Comparison of ENCODE assay signal across 1 cellular context in genomic region chr3:174466471-174467054, GRCh38.
TF ChIP-seq lines count a peak whose summit lies in the region.

No MANE protein-coding gene starts in this region.

TF ChIP-seq in WTC11, 78 proteins besides CTCF, POLR2A, EP300 and RAD21 (continued from another document):
- no peak for TF ChIP-seq ATF6 (CRISPR knock-in tag; IDR thresholded peaks at IDR 0.05)
- no peak for TF ChIP-seq RORB (CRISPR knock-in tag; IDR thresholded peaks at IDR 0.05)
- TF ChIP-seq GRHL2 (CRISPR knock-in tag; IDR thresholded peaks at IDR 0.05; ENCODE audit: insufficient replicate concordance, severe bottlenecking), result no peak
- no peak for TF ChIP-seq CREB1 (CRISPR knock-in tag; IDR thresholded peaks at IDR 0.05)
- TF ChIP-seq ESRRA (CRISPR knock-in tag; IDR thresholded peaks at IDR 0.05; ENCODE audit: borderline replicate concordance), result no peak
- no peak for TF ChIP-seq GABPB1 (CRISPR knock-in tag; IDR thresholded peaks at IDR 0.05)
- TF ChIP-seq HMGA2 (CRISPR knock-in tag; IDR thresholded peaks at IDR 0.05), result no peak
